Comparison of ENCODE assay signal across 23 cellular contexts in the genomic region with DNA sequence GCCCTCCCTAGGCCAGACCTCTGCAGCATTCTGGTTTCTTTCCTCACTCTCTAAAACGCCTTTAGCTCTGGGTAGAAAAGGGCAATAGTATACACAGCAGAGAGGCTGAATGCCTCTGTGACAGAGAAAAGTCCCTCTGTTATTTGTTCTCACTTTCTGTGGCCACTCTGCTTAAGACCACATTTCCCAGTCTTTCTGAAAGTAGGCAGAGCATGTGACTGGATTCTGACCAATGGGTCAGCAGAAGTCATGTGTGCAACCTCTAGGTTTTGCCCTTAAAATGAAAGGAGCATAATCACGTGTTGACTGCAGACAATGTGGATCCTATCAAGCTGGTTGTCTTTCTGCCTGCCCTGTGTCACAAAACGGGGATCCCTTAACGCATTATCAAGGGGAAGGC.
A peak's percentile ranks its signal among the peaks of the same experiment; 100 is the strongest.
DNase-seq lines count a peak whose midpoint lies in the region; ATAC-seq and TF ChIP-seq lines count a peak whose summit lies in the region.
"Had no signal": no experiment of that assay in that cellular context is flagged by ENCODE, and none has a peak within 500 bp of the region (broad histone marks: within the 10 kb centered on the region; RNA-seq: fewer than 3 reads in every experiment).

No MANE protein-coding gene starts in this region.

- H3K4me2 ChIP-seq in MM.1S (ENCODE audit: low read depth, low read length) (no peak overlapping the region), trophoblast cell (ENCODE audit: low read length) (no peak overlapping the region)

- H4K20me1 ChIP-seq in MM.1S (ENCODE audit: insufficient read depth, low read length): no peaks in the 10 kb centered on the region

- H4K12ac ChIP-seq in trophoblast cell (ENCODE audit: low read depth, low read length): no peak overlapping the region

- no peaks in the 10 kb centered on the region for H3K9me2 ChIP-seq in MM.1S (replicated peaks; ENCODE audit: insufficient read depth, low read length)

- no CpG with 5 or more reads among the region's 4 CpGs for WGBS in trophoblast cell (ENCODE audit: extremely low coverage, insufficient coverage, insufficient read length)

- H3K9me3 ChIP-seq in MM.1S (replicated peaks; ENCODE audit: insufficient read depth, low read length): no peaks in the 10 kb centered on the region
- H3K9me3 ChIP-seq in trophoblast cell (ENCODE audit: insufficient read depth, low read depth, low read length): peaks cover 2% of the 10 kb centered on the region
- H3K9me3 ChIP-seq in HAP-1: no peaks in the 10 kb centered on the region
- H3K9me3 ChIP-seq: neutrophil, suprapubic skin had no signal

- no peak overlapping the region for H3K4ac ChIP-seq in trophoblast cell (ENCODE audit: low read depth, low read length)

- no peak for TF ChIP-seq CTCF in MM.1S (IDR thresholded peaks at IDR 0.05; ENCODE audit: low read length)

- ATAC-seq in GM19351 (IDR thresholded peaks at IDR 0.05; ENCODE audit: unreplicated experiment) (peak; percentile 69), HG02798 (IDR thresholded peaks at IDR 0.05; ENCODE audit: poor library complexity, unreplicated experiment) (peak; percentile 81), GM21528 (IDR thresholded peaks at IDR 0.05; ENCODE audit: low FRiP score, unreplicated experiment) (no peak)
- ATAC-seq: activated CD8-positive, alpha-beta T cell treated with anti-CD3 and anti-CD28 coated beads for 36 hours; left lung; psoas muscle had no signal

- H3K4me3 ChIP-seq in MM.1S (ENCODE audit: low read length) (no peak overlapping the region), trophoblast cell (ENCODE audit: low read depth, low read length) (no peak overlapping the region), HAP-1 (no peak overlapping the region)
- H3K4me3 ChIP-seq: left lung, psoas muscle, sigmoid colon, suprapubic skin had no signal

- H3K27ac ChIP-seq in MM.1S (ENCODE audit: low read length) (no peak overlapping the region), trophoblast cell (ENCODE audit: low read depth, low read length) (no peak overlapping the region)
- H3K27ac ChIP-seq: C4-2B, left lung, neutrophil, psoas muscle, sigmoid colon, suprapubic skin had no signal

- H3K14ac ChIP-seq in trophoblast cell (ENCODE audit: low read length): no peak overlapping the region

- H3K27me3 ChIP-seq in MM.1S (replicated peaks; ENCODE audit: insufficient read depth, low read length): no peaks in the 10 kb centered on the region
- no peaks in the 10 kb centered on the region for H3K27me3 ChIP-seq in trophoblast cell (ENCODE audit: insufficient read depth, low read length)
- peaks cover 10% of the 10 kb centered on the region; the same call in 1 of the 2 replicates for H3K27me3 ChIP-seq in HAP-1 (ENCODE audit: low read depth)
- H3K27me3 ChIP-seq: left lung, neutrophil, sigmoid colon had no signal

- H3K36me3 ChIP-seq in MM.1S (replicated peaks; ENCODE audit: insufficient read depth, low read length) (no peaks in the 10 kb centered on the region), trophoblast cell (ENCODE audit: control insufficient read depth in 1 of 2, insufficient read depth in 2 of 2, low read length in 2 of 2) (no peaks in the 10 kb centered on the region), HAP-1 (replicated peaks) (no peaks in the 10 kb centered on the region)
- H3K36me3 ChIP-seq: left lung, neutrophil, sigmoid colon, suprapubic skin had no signal

- no peaks in the 10 kb centered on the region for H3F3A ChIP-seq in MM.1S (ENCODE audit: insufficient read depth, low read length)

- DNase-seq in MM.1S: peak; percentile 58
- no peak for DNase-seq in trophoblast cell
- no peak for DNase-seq in HAP-1 (ENCODE audit: low spot score in 2 of 2)
- DNase-seq in nucleus accumbens (lab: John Stamatoyannopoulos, UW): no peak
- DNase-seq: activated CD8-positive, alpha-beta T cell treated with anti-CD3 and anti-CD28 coated beads for 36 hours; anterior cingulate cortex; Calu3; DND-41; IMR-90; left lung; mesendoderm; NCI-H1105; NCI-H187 treated with DMSO at 0.1 percent for 48 hours; NCI-H69; psoas muscle; sigmoid colon; stimulated activated naive CD4-positive, alpha-beta T cell had no signal

- in situ Hi-C loops in HAP-1 (cut with MboI; ENCODE audit: low sequenced_read_pairs): no loop called here

- no peak overlapping the region for H3K9ac ChIP-seq in MM.1S (ENCODE audit: low read length)
- peak overlapping the region; percentile 26 for H3K9ac ChIP-seq in trophoblast cell (ENCODE audit: low read length)

- H2AK5ac ChIP-seq in trophoblast cell (ENCODE audit: low read length): no peak overlapping the region

- H3K4me1 ChIP-seq in MM.1S (ENCODE audit: low read length) (no peaks in the 10 kb centered on the region), trophoblast cell (ENCODE audit: control insufficient read depth in 1 of 2, insufficient read depth in 2 of 2, low read length in 2 of 2) (peaks cover 3 to 11% of the 10 kb centered on the region in 2 experiments), HAP-1 (no peaks in the 10 kb centered on the region)
- H3K4me1 ChIP-seq: left lung, psoas muscle, sigmoid colon, suprapubic skin had no signal

- H3K23ac ChIP-seq in trophoblast cell (ENCODE audit: low read length): peak overlapping the region; percentile 80

- H3K79me2 ChIP-seq in MM.1S (ENCODE audit: low read length) (no peaks in the 10 kb centered on the region), trophoblast cell (ENCODE audit: control insufficient read depth, insufficient read depth, low read length, poor library complexity) (peaks cover 2% of the 10 kb centered on the region)

- H4K8ac ChIP-seq in trophoblast cell (ENCODE audit: low read depth, low read length): no peak overlapping the region

- H2BK5ac ChIP-seq in trophoblast cell (ENCODE audit: low read depth, low read length, poor library complexity): no peak overlapping the region

- H2AFZ ChIP-seq in MM.1S (ENCODE audit: low read length) (no peak overlapping the region), trophoblast cell (ENCODE audit: insufficient read depth, low read length, poor library complexity) (no peak overlapping the region)

- H3K79me1 ChIP-seq in trophoblast cell (ENCODE audit: low read length): peaks cover 6% of the 10 kb centered on the region

- H2BK120ac ChIP-seq in trophoblast cell (ENCODE audit: insufficient read depth, low read length, poor library complexity): no peak overlapping the region

- H3K18ac ChIP-seq in trophoblast cell (ENCODE audit: low read length): no peak overlapping the region

- no peak overlapping the region for H4K91ac ChIP-seq in trophoblast cell (ENCODE audit: low read depth, low read length)

- no peak overlapping the region for H2BK12ac ChIP-seq in trophoblast cell (ENCODE audit: low read length)
